ENCODE assay signal across 10 cellular contexts in genomic region chr6:62891065-62891647, GRCh38.
DNase-seq lines count a peak whose midpoint lies in the region; ATAC-seq and TF ChIP-seq lines count a peak whose summit lies in the region.
"Had no signal": no experiment of that assay in that cellular context is flagged by ENCODE, and none has a peak within 500 bp of the region (broad histone marks: within the 10 kb centered on the region; RNA-seq: fewer than 3 reads in every experiment).

No MANE protein-coding gene starts in this region.

- TF ChIP-seq CTCF in AG04450 (IDR thresholded peaks at IDR 0.05; ENCODE audit: low read depth, low read length) (0 out of 2 replicates have a peak, but pooled peaks have one; percentile 13), RWPE2 (IDR thresholded peaks at IDR 0.05; ENCODE audit: poor library complexity, severe bottlenecking) (peak; percentile 78), hepatocyte (IDR thresholded peaks at IDR 0.05; ENCODE audit: poor library complexity) (peak; percentile 76)

- ATAC-seq in RWPE2 (ENCODE audit: low read depth) (no peak), HG03460 (IDR thresholded peaks at IDR 0.05; ENCODE audit: unreplicated experiment) (no peak)

- intact Hi-C loops in activated naive CD4-positive, alpha-beta T cell treated with anti-CD3 and anti-CD28 coated beads for 36 hours (cut with micrococcal nuclease) = no loop called here

- H3K4me3 ChIP-seq in AG04450 (ENCODE audit: low read depth, low read length) (no peak overlapping the region), H7 (ENCODE audit: insufficient read depth, low read depth, low read length) (no peak overlapping the region), RWPE2 (ENCODE audit: severe bottlenecking) (no peak overlapping the region), hepatocyte (no peak overlapping the region)
- H3K4me3 ChIP-seq: tibial artery had no signal

- no peaks in the 10 kb centered on the region for H3K4me1 Mint-ChIP-seq in activated CD4-positive, alpha-beta T cell treated with anti-CD3 and anti-CD28 coated beads, Interleukin-2, amount 10 ng/mL, durations not matched to agents 7 days and 5 days
- H3K4me1 Mint-ChIP-seq in activated naive CD4-positive, alpha-beta T cell treated with anti-CD3 and anti-CD28 coated beads for 36 hours (ENCODE audit: low read depth) = no peaks in the 10 kb centered on the region

- no peak overlapping the region for H2AFZ ChIP-seq in hepatocyte

- WGBS in hepatocyte (ENCODE audit: low lambda C conversion rate, missing lambda C conversion rate) = 45% methylated on average over 2 of the region's 2 CpGs

- H3K27ac ChIP-seq in AG04450 (ENCODE audit: low read depth, low read length) = no peak overlapping the region
- no peak overlapping the region for H3K27ac ChIP-seq in RWPE2 (ENCODE audit: poor library complexity, severe bottlenecking)
- no peak overlapping the region for H3K27ac ChIP-seq in hepatocyte
- H3K27ac ChIP-seq: tibial artery had no signal

- H3K36me3 Mint-ChIP-seq in activated CD4-positive, alpha-beta T cell treated with anti-CD3 and anti-CD28 coated beads, Interleukin-2, amount 10 ng/mL, durations not matched to agents 7 days and 5 days (ENCODE audit: low read depth) = no peaks in the 10 kb centered on the region
- no peaks in the 10 kb centered on the region for H3K36me3 Mint-ChIP-seq in activated naive CD4-positive, alpha-beta T cell treated with anti-CD3 and anti-CD28 coated beads for 36 hours (ENCODE audit: low read depth)

- H3K36me3 ChIP-seq in H7 (replicated peaks; ENCODE audit: control insufficient read depth, insufficient read depth, low read length) (no peaks in the 10 kb centered on the region), RWPE2 (ENCODE audit: low read depth) (no peaks in the 10 kb centered on the region), hepatocyte (replicated peaks; ENCODE audit: insufficient read depth, low read depth) (no peaks in the 10 kb centered on the region)
- H3K36me3 ChIP-seq: tibial artery had no signal

- no peaks in the 10 kb centered on the region for H4K20me1 ChIP-seq in hepatocyte (ENCODE audit: insufficient read depth, poor library complexity, severe bottlenecking)

- DNase-seq in AG04450 (ENCODE audit: low read depth, low spot score) (no peak), H7 (peak; percentile 0), RWPE2 (ENCODE audit: low spot score) (no peak), hepatocyte (ENCODE audit: low spot score) (peak; percentile 43)
- DNase-seq in activated CD4-positive, alpha-beta T cell treated with anti-CD3 and anti-CD28 coated beads, Interleukin-2, amount 10 ng/mL, durations not matched to agents 7 days and 5 days = no peak
- DNase-seq in stimulated activated CD4-positive, alpha-beta T cell treated with anti-CD3 and anti-CD28 coated beads, Interleukin-4, amount 100 ng/mL, for 24 hours = no peak
- DNase-seq in activated naive CD4-positive, alpha-beta T cell treated with anti-CD3 and anti-CD28 coated beads for 36 hours = no peak
- DNase-seq: NCI-H226, tibial artery had no signal

- no peak overlapping the region for H3K27ac Mint-ChIP-seq in activated CD4-positive, alpha-beta T cell treated with anti-CD3 and anti-CD28 coated beads, Interleukin-2, amount 10 ng/mL, durations not matched to agents 7 days and 5 days
- H3K27ac Mint-ChIP-seq in activated naive CD4-positive, alpha-beta T cell treated with anti-CD3 and anti-CD28 coated beads for 36 hours = no peak overlapping the region

- H3K9me3 Mint-ChIP-seq in activated CD4-positive, alpha-beta T cell treated with anti-CD3 and anti-CD28 coated beads, Interleukin-2, amount 10 ng/mL, durations not matched to agents 7 days and 5 days = no peaks in the 10 kb centered on the region
- peaks cover 2% of the 10 kb centered on the region for H3K9me3 Mint-ChIP-seq in activated naive CD4-positive, alpha-beta T cell treated with anti-CD3 and anti-CD28 coated beads for 36 hours

- POLR2A ChIA-PET in AG04450 (lab: Yijun Ruan, JAX) = no interaction called here
- POLR2A ChIA-PET in activated CD4-positive, alpha-beta T cell treated with anti-CD3 and anti-CD28 coated beads, Interleukin-2, amount 10 ng/mL, durations not matched to agents 7 days and 5 days (lab: Charles Lee) = no interaction called here

- H3K9me3 ChIP-seq in AG04450 (ENCODE audit: control insufficient read depth, insufficient read depth, low read length) (peaks cover 7% of the 10 kb centered on the region; the same call in 1 of the 2 replicates), RWPE2 (ENCODE audit: severe bottlenecking) (no peaks in the 10 kb centered on the region), hepatocyte (ENCODE audit: low read depth) (no peaks in the 10 kb centered on the region)
- H3K9me3 ChIP-seq: tibial artery had no signal

- H3K27me3 Mint-ChIP-seq in activated CD4-positive, alpha-beta T cell treated with anti-CD3 and anti-CD28 coated beads, Interleukin-2, amount 10 ng/mL, durations not matched to agents 7 days and 5 days = no peaks in the 10 kb centered on the region
- no peaks in the 10 kb centered on the region for H3K27me3 Mint-ChIP-seq in activated naive CD4-positive, alpha-beta T cell treated with anti-CD3 and anti-CD28 coated beads for 36 hours (ENCODE audit: low read depth)

- no peak overlapping the region for H3K4me2 ChIP-seq in hepatocyte

- H3K79me2 ChIP-seq in hepatocyte = no peaks in the 10 kb centered on the region

- no peak overlapping the region for H3K4me3 Mint-ChIP-seq in activated CD4-positive, alpha-beta T cell treated with anti-CD3 and anti-CD28 coated beads, Interleukin-2, amount 10 ng/mL, durations not matched to agents 7 days and 5 days
- no peak overlapping the region for H3K4me3 Mint-ChIP-seq in activated naive CD4-positive, alpha-beta T cell treated with anti-CD3 and anti-CD28 coated beads for 36 hours

- H3K27me3 ChIP-seq in AG04450 (ENCODE audit: control insufficient read depth, insufficient read depth, low read length) (no peaks in the 10 kb centered on the region), H7 (ENCODE audit: control insufficient read depth, insufficient read depth, low read length) (no peaks in the 10 kb centered on the region), RWPE2 (ENCODE audit: insufficient read depth, poor library complexity, severe bottlenecking) (peaks cover 5% of the 10 kb centered on the region), hepatocyte (no peaks in the 10 kb centered on the region)
- H3K27me3 ChIP-seq: tibial artery had no signal

- CTCF ChIA-PET in AG04450 (lab: Charles Lee) = no interaction called here
- CTCF ChIA-PET in activated CD4-positive, alpha-beta T cell treated with anti-CD3 and anti-CD28 coated beads, Interleukin-2, amount 10 ng/mL, durations not matched to agents 7 days and 5 days (lab: Charles Lee) = no interaction called here
- CTCF ChIA-PET in activated naive CD4-positive, alpha-beta T cell treated with anti-CD3 and anti-CD28 coated beads for 36 hours (lab: Charles Lee) = interaction anchor here (0.6 kb wide), 1 partner anchor 814 kb away, joined by 3 read pairs; no protein-coding TSS in a partner anchor

- H3K4me1 ChIP-seq in RWPE2 (ENCODE audit: insufficient read depth, poor library complexity, severe bottlenecking) = no peaks in the 10 kb centered on the region
- H3K4me1 ChIP-seq in hepatocyte (ENCODE audit: insufficient read depth) = no peaks in the 10 kb centered on the region
- H3K4me1 ChIP-seq: tibial artery had no signal

- no peaks in the 10 kb centered on the region for H3K9me2 ChIP-seq in hepatocyte (replicated peaks; ENCODE audit: insufficient read depth)

Comparison
In these comparisons a context has a peak if more than half of its experiments do, and no peak if none do; other contexts are left out.
1. DNase-seq: peak in H7 (single experiment) and hepatocyte (single experiment); none in AG04450 (single experiment), RWPE2 (single experiment), activated CD4-positive, alpha-beta T cell treated with anti-CD3 and anti-CD28 coated beads, Interleukin-2, amount 10 ng/mL, durations not matched to agents 7 days and 5 days (single experiment), stimulated activated CD4-positive, alpha-beta T cell treated with anti-CD3 and anti-CD28 coated beads, Interleukin-4, amount 100 ng/mL, for 24 hours (single experiment) and activated naive CD4-positive, alpha-beta T cell treated with anti-CD3 and anti-CD28 coated beads for 36 hours (single experiment).
2. CTCF ChIP-seq: peak in every context shown above with its lines; median percentile 78 in RWPE2; 76 in hepatocyte; 13 in AG04450.